ENCODE assay signal across 8 cellular contexts in genomic region chr1:18927654-18928272, GRCh38. TPM values are rescaled to one million over a fixed set of nuclear protein-coding genes. Genes with fewer than 3 reads are reported as not detected.
DNase-seq lines count a peak whose midpoint lies in the region; ATAC-seq, FAIRE-seq and TF ChIP-seq lines count a peak whose summit lies in the region.

No MANE protein-coding gene starts in this region.

- peak; percentile 43 for ATAC-seq in HG03159 (IDR thresholded peaks at IDR 0.05; ENCODE audit: unreplicated experiment)
- peak; percentile 51 for ATAC-seq in T-helper 17 cell
- peak; percentile 42 for ATAC-seq in effector memory CD8-positive, alpha-beta T cell (replicated peaks)
- ATAC-seq in stimulated activated naive B cell treated with anti-CD40 and anti-IgM and Interleukin-4, amounts not matched to agents 10 μg/mL and 1 μg/mL and 100 μg/mL, for 72 hours (replicated peaks), result peak; percentile 66 to 73
- ATAC-seq in GM18861 (IDR thresholded peaks at IDR 0.05; ENCODE audit: unreplicated experiment), result no peak

- no peaks in the 10 kb centered on the region for H3K9me3 ChIP-seq in T-helper 17 cell (ENCODE audit: control insufficient read depth, low read length, poor library complexity, severe bottlenecking)

- no peaks in the 10 kb centered on the region for H3K27me3 Mint-ChIP-seq in T-helper 17 cell
- no peaks in the 10 kb centered on the region for H3K27me3 Mint-ChIP-seq in effector memory CD8-positive, alpha-beta T cell
- H3K27me3 Mint-ChIP-seq in stimulated activated naive B cell treated with anti-CD40 and anti-IgM and Interleukin-4, amounts not matched to agents 10 μg/mL and 1 μg/mL and 100 μg/mL, for 72 hours, result no peaks in the 10 kb centered on the region

- peak overlapping the region; percentile 92 for H3K4me3 Mint-ChIP-seq in T-helper 17 cell
- H3K4me3 Mint-ChIP-seq in effector memory CD8-positive, alpha-beta T cell, result peak overlapping the region; percentile 76 to 91
- H3K4me3 Mint-ChIP-seq in stimulated activated naive B cell treated with anti-CD40 and anti-IgM and Interleukin-4, amounts not matched to agents 10 μg/mL and 1 μg/mL and 100 μg/mL, for 72 hours, result peak overlapping the region; percentile 82 to 85

- DNase-seq in GM12891 (ENCODE audit: insufficient read length, low spot score) (no peak), T-helper 17 cell (peak in 1 of 3 donors; percentile 35), OCI-M2 (lab: John Stamatoyannopoulos, UW; ENCODE audit: unreplicated experiment) (no peak), epidermal melanocyte (ENCODE audit: insufficient read length, low spot score) (no peak)
- DNase-seq in effector memory CD8-positive, alpha-beta T cell, result peak in 1 of 3 experiments; percentile 34
- peak; percentile 43 for DNase-seq in stimulated activated naive B cell treated with anti-CD40 and anti-IgM and Interleukin-4, amounts not matched to agents 10 μg/mL and 1 μg/mL and 100 μg/mL, for 72 hours

- peak overlapping the region; percentile 93 for H3K27ac Mint-ChIP-seq in T-helper 17 cell
- H3K27ac Mint-ChIP-seq in effector memory CD8-positive, alpha-beta T cell, result peak overlapping the region; percentile 94 to 96
- H3K27ac Mint-ChIP-seq in stimulated activated naive B cell treated with anti-CD40 and anti-IgM and Interleukin-4, amounts not matched to agents 10 μg/mL and 1 μg/mL and 100 μg/mL, for 72 hours, result peak overlapping the region; percentile 97

- H3K4me1 Mint-ChIP-seq in T-helper 17 cell, result peaks cover 69% of the 10 kb centered on the region
- peaks cover 71 to 90% of the 10 kb centered on the region in 2 donors for H3K4me1 Mint-ChIP-seq in effector memory CD8-positive, alpha-beta T cell (ENCODE audit: low read depth in 2 of 2)
- peaks cover 72 to 92% of the 10 kb centered on the region in 2 donors for H3K4me1 Mint-ChIP-seq in stimulated activated naive B cell treated with anti-CD40 and anti-IgM and Interleukin-4, amounts not matched to agents 10 μg/mL and 1 μg/mL and 100 μg/mL, for 72 hours

- peaks cover 2% of the 10 kb centered on the region for H3K36me3 Mint-ChIP-seq in T-helper 17 cell (ENCODE audit: low read depth)
- peaks cover 100% of the 10 kb centered on the region for H3K36me3 Mint-ChIP-seq in effector memory CD8-positive, alpha-beta T cell (ENCODE audit: insufficient read depth)
- peaks cover 2 to 9% of the 10 kb centered on the region in 2 donors for H3K36me3 Mint-ChIP-seq in stimulated activated naive B cell treated with anti-CD40 and anti-IgM and Interleukin-4, amounts not matched to agents 10 μg/mL and 1 μg/mL and 100 μg/mL, for 72 hours

- no peak for FAIRE-seq in GM12891 (lab: Jason Lieb, UNC)

- H3K9me3 Mint-ChIP-seq in effector memory CD8-positive, alpha-beta T cell, result peaks cover 0 to 2% of the 10 kb centered on the region in 2 donors
- H3K9me3 Mint-ChIP-seq in stimulated activated naive B cell treated with anti-CD40 and anti-IgM and Interleukin-4, amounts not matched to agents 10 μg/mL and 1 μg/mL and 100 μg/mL, for 72 hours, result peaks cover 4% of the 10 kb centered on the region in 2 donors

- TF ChIP-seq POLR2A in GM12891 (IDR thresholded peaks at IDR 0.05; ENCODE audit: low read depth, low read length), result no peak

TF ChIP-seq in GM12891, 5 proteins besides CTCF, POLR2A, EP300 and RAD21:
- TF ChIP-seq PAX5 (IDR thresholded peaks at IDR 0.05; ENCODE audit: insufficient read depth, low read length, severe bottlenecking) (no peak), TAF1 (IDR thresholded peaks at IDR 0.05; ENCODE audit: low read depth, low read length) (peak; percentile 43; the same call in 1 of the 2 replicates), POU2F2 (IDR thresholded peaks at IDR 0.05; ENCODE audit: low read depth, low read length) (0 out of 2 replicates have a peak, but pooled peaks have one; percentile 27), SPI1 (IDR thresholded peaks at IDR 0.05; ENCODE audit: low read depth, low read length) (peak; percentile 36; the same call in 1 of the 2 replicates), POLR2AphosphoS5 (IDR thresholded peaks at IDR 0.05; ENCODE audit: low read depth, low read length) (no peak; the same call in 1 of the 2 replicates)

RNA-seq across cellular contexts. Expression of gene ALDH4A1, which starts 25.4 kb away (rescaled TPM):
- polyA plus RNA-seq in GM12891 (2012; ENCODE audit: low read depth, missing spikeins), result 8.5 TPM
- 1 to 10 TPM; 1.1 to 1.2 TPM for total RNA-seq in T-helper 17 cell

RNA-seq across cellular contexts. Expression of gene IFFO2, which starts 28.7 kb away (rescaled TPM):
- polyA plus RNA-seq in GM12891 (2012; ENCODE audit: low read depth, missing spikeins), result 8.1 TPM
- total RNA-seq in T-helper 17 cell, result 100 to 1,000 TPM in 1 of 2 donors, 10 to 100 TPM in 1; 99.8 to 119 TPM
